Comparison of ENCODE assay signal across 23 cellular contexts in the genomic region with DNA sequence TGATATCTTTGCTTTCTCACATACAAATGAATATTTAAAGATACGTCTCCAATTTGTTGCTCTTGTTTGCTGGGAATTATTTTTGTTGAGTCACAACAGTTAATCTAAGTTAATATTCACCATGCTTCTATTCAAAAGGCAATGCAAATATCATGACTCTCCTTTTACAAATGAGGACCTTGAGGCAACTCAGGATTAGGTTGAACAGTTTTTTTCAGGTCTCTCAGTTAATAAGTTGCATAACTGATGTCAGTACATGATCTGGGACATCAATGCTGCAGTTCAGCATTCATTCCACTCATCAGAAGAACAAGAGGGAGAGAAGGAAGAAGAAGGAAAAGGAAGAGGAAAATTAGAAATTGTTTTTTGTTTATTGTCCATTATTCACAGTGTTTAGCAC. TPM values are rescaled to one million over a fixed set of nuclear protein-coding genes. Genes with fewer than 3 reads are reported as not detected.
A peak's percentile ranks its signal among the peaks of the same experiment; 100 is the strongest.
DNase-seq lines count a peak whose midpoint lies in the region; ATAC-seq, FAIRE-seq and TF ChIP-seq lines count a peak whose summit lies in the region.
"Had no signal": no experiment of that assay in that cellular context is flagged by ENCODE, and none has a peak within 500 bp of the region (broad histone marks: within the 10 kb centered on the region; RNA-seq: fewer than 3 reads in every experiment).

No MANE protein-coding gene starts in this region.

- H2AFZ ChIP-seq in PC-9 (peak overlapping the region; percentile 24; the same call in 1 of the 2 replicates), hepatocyte (no peak overlapping the region)

- H3K27me3 ChIP-seq in PC-9 (ENCODE audit: insufficient read depth, low read depth) (no peaks in the 10 kb centered on the region), hepatocyte (no peaks in the 10 kb centered on the region), small intestine (ENCODE audit: control insufficient read depth in 2 of 2, insufficient read depth in 2 of 2, low read length in 2 of 2) (no peaks in the 10 kb centered on the region)
- H3K27me3 ChIP-seq: foreskin keratinocyte, thyroid gland had no signal

- CTCF ChIA-PET in PC-9 (lab: Charles Lee), result no interaction called here

- no peaks in the 10 kb centered on the region for H3K27me3 Mint-ChIP-seq in natural killer cell (ENCODE audit: low read depth in 2 of 2)
- H3K27me3 Mint-ChIP-seq: activated B cell treated with CpG ODN at 0.5 μM for 24 hours; activated CD4-positive, alpha-beta memory T cell treated with anti-CD3 and anti-CD28 coated beads for 36 hours; dendritic cell treated with granulocyte-macrophage colony-stimulating factor and Interleukin-4, amounts not matched to agents 40 ng/mL and 50 ng/mL, for 4 days had no signal

- H3K9me3 ChIP-seq in PC-9 (ENCODE audit: insufficient read depth, low read depth) (peaks cover 6% of the 10 kb centered on the region; the same call in 1 of the 2 replicates), hepatocyte (ENCODE audit: low read depth) (no peaks in the 10 kb centered on the region), small intestine (ENCODE audit: control insufficient read depth, low read depth) (no peaks in the 10 kb centered on the region)
- H3K9me3 ChIP-seq: thyroid gland had no signal

- H3K9me2 ChIP-seq in PC-9 (ENCODE audit: insufficient read depth), result no peaks in the 10 kb centered on the region
- no peaks in the 10 kb centered on the region for H3K9me2 ChIP-seq in hepatocyte (replicated peaks; ENCODE audit: insufficient read depth)

- H3K27ac ChIP-seq in PC-9 (peak overlapping the region; percentile 84), hepatocyte (peak overlapping the region; percentile 50), small intestine (ENCODE audit: low read depth in 1 of 2, low read length in 1 of 2) (no peak overlapping the region)
- H3K27ac ChIP-seq: foreskin keratinocyte, HL-60, RWPE1, thyroid gland had no signal

- H3K4me1 ChIP-seq in PC-9 (replicated peaks; ENCODE audit: insufficient read depth) (peaks cover 50% of the 10 kb centered on the region), hepatocyte (ENCODE audit: insufficient read depth) (peaks cover 5% of the 10 kb centered on the region), small intestine (ENCODE audit: control insufficient read depth in 2 of 2, insufficient read depth in 1 of 2, low read depth in 1 of 2, low read length in 1 of 2) (no peaks in the 10 kb centered on the region)

- 70% methylated on average over 1 of the region's 1 CpG for WGBS in hepatocyte (ENCODE audit: low lambda C conversion rate, missing lambda C conversion rate)
- 27 to 64% (median 59%) methylated on average over 1 of the region's 1 CpG for WGBS in small intestine, 3 donors

- peaks cover 20% of the 10 kb centered on the region for H3F3A ChIP-seq in PC-9 (ENCODE audit: insufficient read depth, low read depth)

- H3K4me1 Mint-ChIP-seq in natural killer cell, result no peaks in the 10 kb centered on the region
- H3K4me1 Mint-ChIP-seq: activated B cell treated with CpG ODN at 0.5 μM for 24 hours, immature natural killer cell had no signal

- peak; percentile 50 for DNase-seq in DMS53 (lab: John Stamatoyannopoulos, UW)
- no peak for DNase-seq in DMS53 treated with DMSO at 0.1 percent for 48 hours (lab: John Stamatoyannopoulos, UW; ENCODE audit: unreplicated experiment)
- peak in 1 of 2 experiments; percentile 50 for DNase-seq in PC-9
- DNase-seq in hepatocyte (ENCODE audit: low spot score), result no peak
- DNase-seq in small intestine, result peak; percentile 27
- no peak for DNase-seq in natural killer cell
- DNase-seq in HK-2 (ENCODE audit: unreplicated experiment), result no peak
- no peak for DNase-seq in COLO668 (lab: John Stamatoyannopoulos, UW; ENCODE audit: unreplicated experiment)
- DNase-seq: 8988T; activated B cell treated with CpG ODN at 0.5 μM for 24 hours; activated CD4-positive, alpha-beta memory T cell treated with anti-CD3 and anti-CD28 coated beads for 36 hours; activated gamma-delta T cell treated with Interleukin-2 at 50 U/mL for 16 hours; immature natural killer cell; retina; stimulated activated CD4-positive, alpha-beta T cell treated with anti-CD3 and anti-CD28 coated beads, Interleukin-4, amount 100 ng/mL, for 24 hours; stimulated activated naive CD4-positive, alpha-beta T cell treated with Interleukin-2 at 50 U/mL for 16 hours; T-helper 9 cell; thyroid gland had no signal

- H3K4me3 ChIP-seq in PC-9, result peak overlapping the region; percentile 47; the same call in 1 of the 2 replicates
- no peak overlapping the region for H3K4me3 ChIP-seq in hepatocyte
- no peak overlapping the region for H3K4me3 ChIP-seq in small intestine (ENCODE audit: low read depth in 1 of 2, low read length in 2 of 2)
- H3K4me3 ChIP-seq: lung, thyroid gland had no signal

- no peak overlapping the region for H3K4me3 Mint-ChIP-seq in natural killer cell
- H3K4me3 Mint-ChIP-seq: activated B cell treated with CpG ODN at 0.5 μM for 24 hours; activated CD4-positive, alpha-beta memory T cell treated with anti-CD3 and anti-CD28 coated beads for 36 hours; dendritic cell treated with granulocyte-macrophage colony-stimulating factor and Interleukin-4, amounts not matched to agents 40 ng/mL and 50 ng/mL, for 4 days; immature natural killer cell had no signal

- ATAC-seq in natural killer cell, result no peak
- ATAC-seq: foreskin keratinocyte had no signal

- peak overlapping the region; percentile 85 for H3K4me2 ChIP-seq in PC-9
- H3K4me2 ChIP-seq in hepatocyte, result peak overlapping the region; percentile 63

- peaks cover 10 to 13% of the 10 kb centered on the region in 2 donors for H3K9me3 Mint-ChIP-seq in natural killer cell

- TF ChIP-seq CTCF in PC-9 (conservative IDR thresholded peaks at IDR 0.05) (no peak), hepatocyte (IDR thresholded peaks at IDR 0.05; ENCODE audit: poor library complexity) (no peak), natural killer cell (IDR thresholded peaks at IDR 0.05) (no peak)

- BruUV-seq in PC-9 (replicated peaks; lab: Mats Ljungman, UMichigan), result no TSS peak

- H3K27ac Mint-ChIP-seq in natural killer cell, result no peak overlapping the region
- H3K27ac Mint-ChIP-seq: activated B cell treated with CpG ODN at 0.5 μM for 24 hours; activated CD4-positive, alpha-beta memory T cell treated with anti-CD3 and anti-CD28 coated beads for 36 hours; dendritic cell treated with granulocyte-macrophage colony-stimulating factor and Interleukin-4, amounts not matched to agents 40 ng/mL and 50 ng/mL, for 4 days; immature natural killer cell had no signal

- H3K36me3 Mint-ChIP-seq in natural killer cell, result no peaks in the 10 kb centered on the region
- H3K36me3 Mint-ChIP-seq: activated CD4-positive, alpha-beta memory T cell treated with anti-CD3 and anti-CD28 coated beads for 36 hours; immature natural killer cell had no signal

- intact Hi-C loops in PC-9 (cut with micrococcal nuclease; ENCODE audit: unreplicated experiment), result loop anchor here (2.0 to 10.0 kb wide), 5 partner anchors 418 to 1572 kb away; no protein-coding TSS in a partner anchor
- intact Hi-C loops in natural killer cell (cut with micrococcal nuclease), result no loop called here

- POLR2A ChIA-PET in PC-9 (lab: Charles Lee; ENCODE audit: unreplicated experiment), result no interaction called here

- no peaks in the 10 kb centered on the region for H3K36me3 ChIP-seq in PC-9 (ENCODE audit: low read depth)
- no peaks in the 10 kb centered on the region for H3K36me3 ChIP-seq in hepatocyte (replicated peaks; ENCODE audit: insufficient read depth, low read depth)
- H3K36me3 ChIP-seq in small intestine (ENCODE audit: control insufficient read depth in 2 of 2, insufficient read depth in 2 of 2, low read length in 2 of 2), result no peaks in the 10 kb centered on the region
- H3K36me3 ChIP-seq: thyroid gland had no signal

- no peaks in the 10 kb centered on the region for H3K79me2 ChIP-seq in PC-9 (ENCODE audit: low read depth)
- H3K79me2 ChIP-seq in hepatocyte, result no peaks in the 10 kb centered on the region

- no peaks in the 10 kb centered on the region for H4K20me1 ChIP-seq in PC-9 (ENCODE audit: insufficient read depth)
- H4K20me1 ChIP-seq in hepatocyte (ENCODE audit: insufficient read depth, poor library complexity, severe bottlenecking), result no peaks in the 10 kb centered on the region

- FAIRE-seq in small intestine (lab: Jason Lieb, UNC), result no peak

RNA-seq across cellular contexts. Expression of a gene that starts 0.8 kb away (rescaled TPM):
- total RNA-seq in PC-9 (2021), result 10.6 and 12.8 TPM in 2 replicates
- total RNA-seq in hepatocyte, result 15.3 and 16.7 TPM in 2 replicates
- polyA plus RNA-seq in hepatocyte, result 3.4 and 11.3 TPM in 2 replicates
- polyA plus RNA-seq in small intestine, result 1 to 10 TPM in 1 of 3 donors, under 1 TPM in 2; 0.22 to 1.1 (median 0.27) TPM
- total RNA-seq in natural killer cell, result not detected
- total RNA-seq: activated B cell treated with CpG ODN at 0.5 μM for 24 hours; activated CD4-positive, alpha-beta memory T cell treated with anti-CD3 and anti-CD28 coated beads for 36 hours had no signal

Comparison
In these comparisons a context has a peak if more than half of its experiments do, and no peak if none do; other contexts are left out.
1. DNase-seq: peak in DMS53 (single experiment) and small intestine (single experiment); none in DMS53 treated with DMSO at 0.1 percent for 48 hours (single experiment), hepatocyte (single experiment), natural killer cell (single experiment), HK-2 (single experiment) and COLO668 (single experiment).
2. H3K27ac ChIP-seq: peak in PC-9 (single experiment) and hepatocyte (single experiment); none in small intestine (0 of 2).